23 cellular contexts compared by ENCODE assay signal in the genomic region with DNA sequence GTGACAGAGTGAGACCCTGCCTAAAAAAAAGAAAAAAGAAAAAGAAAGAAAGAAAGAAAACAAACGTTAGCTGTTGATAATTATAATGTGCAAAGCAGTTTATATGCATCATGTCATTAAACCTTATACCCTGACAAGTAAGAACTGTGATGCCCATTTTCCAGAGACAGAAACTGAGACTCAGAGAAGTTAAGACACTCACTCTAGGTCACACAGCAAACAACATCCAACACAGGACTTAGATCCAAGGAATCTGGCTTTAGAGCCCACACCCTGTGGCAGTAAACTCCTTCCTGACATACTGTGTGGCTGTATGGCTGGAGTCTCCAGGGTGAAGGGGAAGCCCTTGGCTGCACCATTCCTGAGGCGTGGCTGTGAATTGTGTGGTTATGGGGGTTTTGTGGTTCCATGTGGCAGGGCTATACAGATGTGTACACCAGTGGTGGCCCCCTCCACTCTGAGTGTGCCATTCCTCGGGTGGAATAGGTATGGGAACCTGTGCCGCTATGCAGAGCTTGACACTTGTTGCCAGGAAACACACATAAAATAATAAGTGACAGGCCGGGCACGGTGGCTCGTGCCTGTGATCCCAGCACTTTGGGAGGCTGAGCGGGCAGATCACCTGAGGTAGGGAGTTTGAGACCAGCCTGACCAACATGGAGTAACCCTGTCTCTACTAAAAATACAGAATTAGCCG. TPM values are rescaled to one million over a fixed set of nuclear protein-coding genes. Genes with fewer than 3 reads are reported as not detected.
DNase-seq lines count a peak whose midpoint lies in the region; ATAC-seq, FAIRE-seq and TF ChIP-seq lines count a peak whose summit lies in the region.
"Had no signal": no experiment of that assay in that cellular context is flagged by ENCODE, and none has a peak within 500 bp of the region (broad histone marks: within the 10 kb centered on the region; RNA-seq: fewer than 3 reads in every experiment).

No MANE protein-coding gene starts in this region.

- H3K4me2 ChIP-seq in HepG2 (ENCODE audit: low read depth, low read length), result no peak overlapping the region

- FAIRE-seq in HepG2 (lab: Jason Lieb, UNC), result no peak
- FAIRE-seq: GM12891 had no signal

- H3K36me3 ChIP-seq in HepG2 (replicated peaks in 1 of 2; ENCODE audit: control insufficient read depth in 1 of 2, insufficient read depth in 2 of 2, low read length in 2 of 2) (no peaks in the 10 kb centered on the region), right lobe of liver (no peaks in the 10 kb centered on the region)
- H3K36me3 ChIP-seq: HAP-1 had no signal

- no peaks in the 10 kb centered on the region for H3K27me3 ChIP-seq in HepG2 (ENCODE audit: control insufficient read depth in 1 of 2, insufficient read depth in 2 of 2, low read length in 2 of 2)
- H3K27me3 ChIP-seq in right lobe of liver, result no peaks in the 10 kb centered on the region
- H3K27me3 ChIP-seq: Peyer's patch had no signal

- no peak for TF ChIP-seq CTCF in HepG2 (CRISPR knock-in tag; IDR thresholded peaks at IDR 0.05)
- TF ChIP-seq CTCF in right lobe of liver (IDR thresholded peaks at IDR 0.05), result no peak
- no peak for TF ChIP-seq CTCF in coronary artery (IDR thresholded peaks at IDR 0.05)

- no peak overlapping the region for H2AFZ ChIP-seq in HepG2 (ENCODE audit: low read length)
- H2AFZ ChIP-seq: GM23248 had no signal

- TF ChIP-seq POLR2A in HepG2 (IDR thresholded peaks at IDR 0.05; ENCODE audit: insufficient read depth in 1 of 2, low read depth in 2 of 2, low read length in 2 of 2) (no peak), right lobe of liver (IDR thresholded peaks at IDR 0.05) (no peak)

- no peak for TF ChIP-seq EP300 in HepG2 (IDR thresholded peaks at IDR 0.05; ENCODE audit: low read depth in 2 of 2, low read length in 2 of 2)
- no peak for TF ChIP-seq EP300 in HepG2 (CRISPR knock-in tag; IDR thresholded peaks at IDR 0.05; ENCODE audit: borderline replicate concordance)

- no peak for ATAC-seq in HepG2
- ATAC-seq in right lobe of liver, result no peak
- no peak for ATAC-seq in HG02973 (IDR thresholded peaks at IDR 0.05; ENCODE audit: unreplicated experiment)
- ATAC-seq: CD8-positive, alpha-beta T cell had no signal

- no peaks in the 10 kb centered on the region for H3K9me3 ChIP-seq in HepG2 (ENCODE audit: low read length)
- H3K9me3 ChIP-seq in right lobe of liver, result no peaks in the 10 kb centered on the region
- H3K9me3 ChIP-seq: HAP-1, Peyer's patch had no signal

- intact Hi-C loops in HepG2 (cut with micrococcal nuclease; ENCODE audit: unreplicated experiment), result no loop called here
- intact Hi-C loops in right lobe of liver (cut with DNase I), result no loop called here

- H3K27ac ChIP-seq in HepG2 (ENCODE audit: extremely low read length, insufficient read depth, low read length) (no peak overlapping the region), right lobe of liver (no peak overlapping the region), coronary artery (no peak overlapping the region)
- H3K27ac ChIP-seq: GM23248, Peyer's patch had no signal

- H3K79me2 ChIP-seq in HepG2 (ENCODE audit: insufficient read depth, low read length), result no peaks in the 10 kb centered on the region

- no peaks in the 10 kb centered on the region for H4K20me1 ChIP-seq in HepG2 (ENCODE audit: insufficient read depth, low read length)

- in situ Hi-C loops in HepG2 (cut with HindIII; ENCODE audit: extremely low pct_ligation_motif_present, low pct_unique_long_range_greater_than_20kb), result no loop called here

- DNase-seq in HepG2 (ENCODE audit: low spot score), result no peak
- DNase-seq in right lobe of liver, result no peak
- peak; percentile 64 for DNase-seq in coronary artery (ENCODE audit: low spot score)
- no peak for DNase-seq in activated effector memory CD4-positive, alpha-beta T cell treated with Interleukin-2 at 50 U/mL for 16 hours
- no peak for DNase-seq in stimulated activated CD4-positive, alpha-beta T cell treated with anti-CD3 and anti-CD28 coated beads, Interleukin-1b, Interleukin-23, amount 100 ng/mL, for 48 hours
- DNase-seq: 8988T; AML-193; CD8-positive, alpha-beta T cell; DND-41; GM23248; Karpas-422; NCI-H1694; NCI-H2081; NCI-H2171; NCI-H524 treated with DMSO at 0.1 percent for 48 hours; NCI-H82; Peyer's patch had no signal

- H3K4me3 ChIP-seq in HepG2 (replicated peaks in 1 of 3; ENCODE audit: insufficient read depth in 1 of 3, low read depth in 2 of 3, low read length in 3 of 3), result no peak overlapping the region
- H3K4me3 ChIP-seq in right lobe of liver, result no peak overlapping the region
- no peak overlapping the region for H3K4me3 ChIP-seq in coronary artery
- H3K4me3 ChIP-seq: GM23248, HAP-1, Peyer's patch had no signal

- CTCF ChIA-PET in HepG2 (lab: Yijun Ruan, JAX; ENCODE audit: low intra/inter-chr PET ratio, low total read pairs), result no interaction called here

- no TSS peak for BruUV-seq in HepG2 (replicated peaks; lab: Mats Ljungman, UMichigan)

- no peak for TF ChIP-seq RAD21 in HepG2 (CRISPR knock-in tag; IDR thresholded peaks at IDR 0.05)

- 91% methylated on average over 9 of the region's 9 CpGs for WGBS in HepG2 (ENCODE audit: low lambda C conversion rate)
- 81% methylated on average over 7 of the region's 9 CpGs for WGBS in right lobe of liver (ENCODE audit: insufficient coverage, low coverage, low lambda C conversion rate, missing lambda C conversion rate)

- POLR2A ChIA-PET in HepG2 (lab: Yijun Ruan, JAX), result no interaction called here

- no peak overlapping the region for H3K9ac ChIP-seq in HepG2 (ENCODE audit: insufficient read depth, low read depth, low read length)
- H3K9ac ChIP-seq: GM23248 had no signal

- H3K4me1 ChIP-seq in HepG2 (ENCODE audit: insufficient read depth, low read length), result no peaks in the 10 kb centered on the region
- H3K4me1 ChIP-seq in right lobe of liver, result no peaks in the 10 kb centered on the region
- H3K4me1 ChIP-seq: HAP-1, Peyer's patch had no signal

RNA-seq across cellular contexts. Expression of a gene that starts 15.6 kb away (rescaled TPM):
- total RNA-seq in HepG2 (2016; rRNA removed; fragmentation: Illumina TruSeq; extraction: Trizol) (0.31 and 0.71 TPM in 2 replicates), right lobe of liver (10 to 100 TPM in 3 of 6 experiments, 1 to 10 TPM in 3; 5.7 to 20.3 (median 10.2) TPM)
- 0.18 and 0.20 TPM in 2 replicates for total RNA-seq in HepG2 (2016; cell fraction: cytosol; rRNA removed; fragmentation: Illumina TruSeq; extraction: Trizol; ENCODE audit: low read depth)
- total RNA-seq in HepG2 (2016; cell fraction: insoluble cytoplasmic fraction; rRNA removed; fragmentation: Illumina TruSeq; extraction: Trizol), result 0.54 and 0.67 TPM in 2 replicates
- total RNA-seq in HepG2 (2016; cell fraction: membrane; rRNA removed; fragmentation: Illumina TruSeq; extraction: Trizol), result 0.59 and 0.79 TPM in 2 replicates
- 1.1 and 1.8 TPM in 2 replicates for total RNA-seq in HepG2 (2016; cell fraction: nucleus; rRNA removed; fragmentation: Illumina TruSeq; extraction: Trizol)
- 5.7 and 5.9 TPM in 2 replicates for polyA plus RNA-seq in HepG2 (2011; rRNA removed)
- 4.3 and 4.8 TPM in 2 replicates for polyA plus RNA-seq in HepG2 (2011; cell fraction: cytosol; rRNA removed)
- 5.2 and 8.0 TPM in 2 replicates for polyA plus RNA-seq in HepG2 (2011; cell fraction: nucleus; rRNA removed)
- 2.9 and 4.5 TPM in 2 replicates for polyA plus RNA-seq in HepG2 (2012)
- polyA plus RNA-seq in HepG2 (2016; cell fraction: cytosol; fragmentation: Illumina TruSeq; extraction: Trizol; ENCODE audit: low read depth), result 0.09 and 0.10 TPM in 2 replicates
- polyA plus RNA-seq in HepG2 (2016; cell fraction: insoluble cytoplasmic fraction; fragmentation: Illumina TruSeq; extraction: Trizol; ENCODE audit: low read depth), result 0.39 and 0.46 TPM in 2 replicates
- 0.32 and 0.35 TPM in 2 replicates for polyA plus RNA-seq in HepG2 (2016; cell fraction: membrane; fragmentation: Illumina TruSeq; extraction: Trizol; ENCODE audit: low read depth)
- 1.3 and 1.4 TPM in 2 replicates for polyA plus RNA-seq in HepG2 (2016; cell fraction: nucleus; fragmentation: Illumina TruSeq; extraction: Trizol; ENCODE audit: insufficient read depth, low read depth)
- 26.1 and 95.6 TPM in 2 replicates for polyA minus RNA-seq in HepG2 (2011; rRNA and poly(A)+ RNA removed; ENCODE audit: low replicate concordance)
- 11.6 and 12.8 TPM in 2 replicates for polyA minus RNA-seq in HepG2 (2011; cell fraction: cytosol; rRNA and poly(A)+ RNA removed)
- polyA minus RNA-seq in HepG2 (2011; cell fraction: nucleus; rRNA and poly(A)+ RNA removed), result 5.0 and 5.1 TPM in 2 replicates
- total RNA-seq: OCI-LY7 had no signal

RNA-seq across cellular contexts. Expression of a gene that starts 29.5 kb away (rescaled TPM):
- total RNA-seq in HepG2 (2016; rRNA removed; fragmentation: Illumina TruSeq; extraction: Trizol) (81.7 and 88.8 TPM in 2 replicates), right lobe of liver (10 to 100 TPM; 53.5 to 70.0 (median 61.8) TPM)
- total RNA-seq in HepG2 (2016; cell fraction: cytosol; rRNA removed; fragmentation: Illumina TruSeq; extraction: Trizol; ENCODE audit: low read depth), result 30.9 and 33.3 TPM in 2 replicates
- 77.3 and 84.2 TPM in 2 replicates for total RNA-seq in HepG2 (2016; cell fraction: insoluble cytoplasmic fraction; rRNA removed; fragmentation: Illumina TruSeq; extraction: Trizol)
- total RNA-seq in HepG2 (2016; cell fraction: membrane; rRNA removed; fragmentation: Illumina TruSeq; extraction: Trizol), result 78.7 and 78.8 TPM in 2 replicates
- 62.2 and 71.6 TPM in 2 replicates for total RNA-seq in HepG2 (2016; cell fraction: nucleus; rRNA removed; fragmentation: Illumina TruSeq; extraction: Trizol)
- 29.7 and 30.9 TPM in 2 replicates for polyA plus RNA-seq in HepG2 (2011; rRNA removed)
- polyA plus RNA-seq in HepG2 (2011; cell fraction: cytosol; rRNA removed), result 16.7 and 21.1 TPM in 2 replicates
- 36.0 and 41.1 TPM in 2 replicates for polyA plus RNA-seq in HepG2 (2011; cell fraction: nucleus; rRNA removed)
- 62.3 and 78.5 TPM in 2 replicates for polyA plus RNA-seq in HepG2 (2012)
- polyA plus RNA-seq in HepG2 (2016; cell fraction: cytosol; fragmentation: Illumina TruSeq; extraction: Trizol; ENCODE audit: low read depth), result 43.7 and 48.0 TPM in 2 replicates
- polyA plus RNA-seq in HepG2 (2016; cell fraction: insoluble cytoplasmic fraction; fragmentation: Illumina TruSeq; extraction: Trizol; ENCODE audit: low read depth), result 126 and 151 TPM in 2 replicates
- polyA plus RNA-seq in HepG2 (2016; cell fraction: membrane; fragmentation: Illumina TruSeq; extraction: Trizol; ENCODE audit: low read depth), result 99.0 and 109 TPM in 2 replicates
- polyA plus RNA-seq in HepG2 (2016; cell fraction: nucleus; fragmentation: Illumina TruSeq; extraction: Trizol; ENCODE audit: insufficient read depth, low read depth), result 102 and 113 TPM in 2 replicates
- 47.6 and 50.7 TPM in 2 replicates for polyA minus RNA-seq in HepG2 (2011; rRNA and poly(A)+ RNA removed; ENCODE audit: low replicate concordance)
- polyA minus RNA-seq in HepG2 (2011; cell fraction: cytosol; rRNA and poly(A)+ RNA removed), result 23.6 and 33.9 TPM in 2 replicates
- polyA minus RNA-seq in HepG2 (2011; cell fraction: nucleus; rRNA and poly(A)+ RNA removed), result 61.9 and 71.0 TPM in 2 replicates

RNA-seq across cellular contexts. Expression of a gene that starts 41.6 kb away (rescaled TPM):
- total RNA-seq in HepG2 (2016; rRNA removed; fragmentation: Illumina TruSeq; extraction: Trizol) (0.09 TPM in 1 of 2 replicates, not detected in the other), right lobe of liver (1 to 10 TPM in 3 of 6 experiments, under 1 TPM in 3; 0.54 to 1.9 (median 0.99) TPM)
- not detected in 2 replicates for total RNA-seq in HepG2 (2016; cell fraction: cytosol; rRNA removed; fragmentation: Illumina TruSeq; extraction: Trizol; ENCODE audit: low read depth)
- total RNA-seq in HepG2 (2016; cell fraction: insoluble cytoplasmic fraction; rRNA removed; fragmentation: Illumina TruSeq; extraction: Trizol), result 0.07 and 0.26 TPM in 2 replicates
- 0.07 and 0.15 TPM in 2 replicates for total RNA-seq in HepG2 (2016; cell fraction: membrane; rRNA removed; fragmentation: Illumina TruSeq; extraction: Trizol)
- 0.28 TPM in 1 of 2 replicates, not detected in the other for total RNA-seq in HepG2 (2016; cell fraction: nucleus; rRNA removed; fragmentation: Illumina TruSeq; extraction: Trizol)
- polyA plus RNA-seq in HepG2 (2011; rRNA removed), result 1.8 and 2.1 TPM in 2 replicates
- 0.87 and 1.2 TPM in 2 replicates for polyA plus RNA-seq in HepG2 (2011; cell fraction: cytosol; rRNA removed)
- polyA plus RNA-seq in HepG2 (2011; cell fraction: nucleus; rRNA removed), result 4.2 and 4.4 TPM in 2 replicates
- polyA plus RNA-seq in HepG2 (2012), result 4.6 and 5.8 TPM in 2 replicates
- polyA plus RNA-seq in HepG2 (2016; cell fraction: cytosol; fragmentation: Illumina TruSeq; extraction: Trizol; ENCODE audit: low read depth), result 0.11 and 0.12 TPM in 2 replicates
- 0.19 and 0.38 TPM in 2 replicates for polyA plus RNA-seq in HepG2 (2016; cell fraction: insoluble cytoplasmic fraction; fragmentation: Illumina TruSeq; extraction: Trizol; ENCODE audit: low read depth)
- polyA plus RNA-seq in HepG2 (2016; cell fraction: membrane; fragmentation: Illumina TruSeq; extraction: Trizol; ENCODE audit: low read depth), result 0.11 and 0.19 TPM in 2 replicates
- 0.79 and 0.81 TPM in 2 replicates for polyA plus RNA-seq in HepG2 (2016; cell fraction: nucleus; fragmentation: Illumina TruSeq; extraction: Trizol; ENCODE audit: insufficient read depth, low read depth)
- polyA minus RNA-seq in HepG2 (2011; rRNA and poly(A)+ RNA removed; ENCODE audit: low replicate concordance), result 1.1 and 2.5 TPM in 2 replicates
- 2.8 and 4.8 TPM in 2 replicates for polyA minus RNA-seq in HepG2 (2011; cell fraction: cytosol; rRNA and poly(A)+ RNA removed)
- 1.1 and 1.3 TPM in 2 replicates for polyA minus RNA-seq in HepG2 (2011; cell fraction: nucleus; rRNA and poly(A)+ RNA removed)
- total RNA-seq: GM23248, OCI-LY7, SK-MEL-5 had no signal
- polyA plus RNA-seq: GM23248, IgD-negative memory B cell had no signal
